In the genomic region with DNA sequence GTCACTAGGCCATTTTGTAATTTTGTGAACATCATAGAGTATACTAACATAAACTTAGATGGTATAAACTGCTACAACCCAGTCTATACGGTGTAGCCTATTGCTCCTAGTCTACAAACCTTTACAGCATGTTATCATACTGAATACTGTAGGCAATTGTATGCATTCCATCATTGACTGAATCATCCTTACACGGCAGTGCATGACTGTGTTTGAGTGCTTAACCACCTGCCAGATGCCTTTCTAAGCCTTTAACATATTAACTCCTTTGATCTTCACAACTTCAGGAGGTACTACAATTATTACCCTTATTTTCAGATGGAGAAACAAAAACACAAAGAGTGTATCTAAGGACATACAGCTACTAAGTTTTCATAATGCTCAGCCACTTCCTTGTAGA, we compare ENCODE assay signal across 32 cellular contexts. TPM values are rescaled to one million over a fixed set of nuclear protein-coding genes. Genes with fewer than 3 reads are reported as not detected.
DNase-seq lines count a peak whose midpoint lies in the region; ATAC-seq and TF ChIP-seq lines count a peak whose summit lies in the region.
"Had no signal": no experiment of that assay in that cellular context is flagged by ENCODE, and none has a peak within 500 bp of the region (broad histone marks: within the 10 kb centered on the region; RNA-seq: fewer than 3 reads in every experiment).

No MANE protein-coding gene starts in this region.

- H3K9me3 ChIP-seq in GM23248 (ENCODE audit: low read depth) (no peaks in the 10 kb centered on the region), RWPE2 (ENCODE audit: severe bottlenecking) (no peaks in the 10 kb centered on the region), heart right ventricle (no peaks in the 10 kb centered on the region)
- H3K9me3 ChIP-seq: esophagus squamous epithelium, HAP-1, right atrium auricular region, SJSA1, testis had no signal

- no peak overlapping the region for H3K4me2 ChIP-seq in GM23248 (ENCODE audit: unreplicated experiment)
- H3K4me2 ChIP-seq: smooth muscle cell had no signal

- ATAC-seq in RWPE2 (ENCODE audit: low read depth) (peak; percentile 80), HG02678 (IDR thresholded peaks at IDR 0.05; ENCODE audit: unreplicated experiment) (no peak), heart right ventricle (no peak), GM18511 (IDR thresholded peaks at IDR 0.05; ENCODE audit: unreplicated experiment) (no peak)
- ATAC-seq: left lobe of liver; stimulated activated naive CD8-positive, alpha-beta T cell treated with anti-CD3 and anti-CD28 coated beads, Interleukin-15, Interleukin-2, amounts not matched to agents 100 U/mL and 50 U/mL, for 24 hours had no signal

- H3K36me3 ChIP-seq in GM23248 (ENCODE audit: low read depth), result no peaks in the 10 kb centered on the region
- H3K36me3 ChIP-seq in RWPE2 (ENCODE audit: low read depth), result no peaks in the 10 kb centered on the region
- H3K36me3 ChIP-seq in heart right ventricle, result no peaks in the 10 kb centered on the region
- H3K36me3 ChIP-seq: esophagus squamous epithelium, HAP-1, right atrium auricular region, SJSA1 had no signal

- no peaks in the 10 kb centered on the region for H3F3A ChIP-seq in GM23248 (ENCODE audit: insufficient read depth)

- 57 to 63% methylated on average over 2 of the region's 2 CpGs for WGBS in GM23248 (ENCODE audit: low coverage in 1 of 2, low lambda C conversion rate in 2 of 2, missing lambda C conversion rate in 2 of 2), 2 experiments
- WGBS in heart right ventricle, 2 donors, result 54 to 55% methylated on average over 2 of the region's 2 CpGs

- no peak for TF ChIP-seq CTCF in RWPE2 (IDR thresholded peaks at IDR 0.05; ENCODE audit: poor library complexity, severe bottlenecking)
- no peak for TF ChIP-seq CTCF in epithelial cell of proximal tubule (conservative IDR thresholded peaks at IDR 0.05; ENCODE audit: low read depth, low read length)
- no peak for TF ChIP-seq CTCF in heart right ventricle (IDR thresholded peaks at IDR 0.05)

- DNase-seq in GM23248 (peak; percentile 13), RWPE2 (ENCODE audit: low spot score) (no peak), epithelial cell of proximal tubule (ENCODE audit: low read depth) (peak; percentile 29), renal cortical epithelial cell (ENCODE audit: low read depth) (peak; percentile 75), heart right ventricle (no peak), superior temporal gyrus (ENCODE audit: extremely low spot score) (no peak)
- DNase-seq: activated CD4-positive, alpha-beta T cell treated with anti-CD3 and anti-CD28 coated beads for 48 hours; activated CD8-positive, alpha-beta memory T cell treated with anti-CD3 and anti-CD28 coated beads for 24 hours; activated effector memory CD4-positive, alpha-beta T cell treated with anti-CD3 and anti-CD28 coated beads, Interleukin-2, amount 50 U/mL, for 16 hours; anterior cingulate cortex; C1 segment of cervical spinal cord; central memory CD4-positive, alpha-beta T cell; esophagus squamous epithelium; NCI-H1092; NCI-H1694 treated with DMSO at 0.1 percent for 48 hours; NCI-H2171; NCI-H510A; stimulated activated CD4-positive, alpha-beta T cell treated with anti-CD3 and anti-CD28 coated beads, Interleukin-1b, Interleukin-23, amount 100 ng/mL, for 48 hours; stimulated activated naive CD8-positive, alpha-beta T cell treated with anti-CD3 and anti-CD28 coated beads, Interleukin-15, Interleukin-2, amounts not matched to agents 100 U/mL and 50 U/mL, for 24 hours; testis had no signal

- in situ Hi-C loops in GM23248 (cut with MboI), result no loop called here

- intact Hi-C loops in heart right ventricle (cut with DNase I), result loop anchor here in 1 of 10 donors (10.0 kb wide), 1 partner anchor 915 kb away; no protein-coding TSS in a partner anchor

- 0 out of 2 replicates have a peak, but pooled peaks cover 5% of the 10 kb centered on the region for H3K27me3 ChIP-seq in GM23248 (replicated peaks; ENCODE audit: insufficient read depth)
- no peaks in the 10 kb centered on the region for H3K27me3 ChIP-seq in RWPE2 (ENCODE audit: insufficient read depth, poor library complexity, severe bottlenecking)
- H3K27me3 ChIP-seq in heart right ventricle, result peaks cover 0 to 7% (median 0%) of the 10 kb centered on the region in 7 donors
- H3K27me3 ChIP-seq: esophagus squamous epithelium, right atrium auricular region, testis had no signal

- H3K4me3 ChIP-seq in GM23248, result no peak overlapping the region
- H3K4me3 ChIP-seq in RWPE2 (ENCODE audit: severe bottlenecking), result no peak overlapping the region
- H3K4me3 ChIP-seq in epithelial cell of proximal tubule (ENCODE audit: low read depth, low read length), result no peak overlapping the region
- no peak overlapping the region for H3K4me3 ChIP-seq in heart right ventricle
- H3K4me3 ChIP-seq: esophagus squamous epithelium, HAP-1, right atrium auricular region, SJSA1, smooth muscle cell, testis had no signal

- H3K79me2 ChIP-seq in GM23248 (ENCODE audit: insufficient read depth), result no peaks in the 10 kb centered on the region
- H3K79me2 ChIP-seq: parathyroid adenoma had no signal

- no peak overlapping the region for H3K9ac ChIP-seq in GM23248
- H3K9ac ChIP-seq: parathyroid adenoma had no signal

- H4K20me1 ChIP-seq in GM23248 (ENCODE audit: insufficient read depth), result no peaks in the 10 kb centered on the region

- no peaks in the 10 kb centered on the region for H3K9me2 ChIP-seq in GM23248 (ENCODE audit: insufficient read depth)

- no peak overlapping the region for H2AFZ ChIP-seq in GM23248
- H2AFZ ChIP-seq: parathyroid adenoma had no signal

- H3K27ac ChIP-seq in GM23248 (no peak overlapping the region), RWPE2 (ENCODE audit: poor library complexity, severe bottlenecking) (no peak overlapping the region), heart right ventricle (no peak overlapping the region)
- H3K27ac ChIP-seq: esophagus squamous epithelium, parathyroid adenoma, right atrium auricular region, SJSA1, testis had no signal

- H3K4me1 ChIP-seq in GM23248 (ENCODE audit: insufficient read depth) (no peaks in the 10 kb centered on the region), RWPE2 (ENCODE audit: insufficient read depth, poor library complexity, severe bottlenecking) (no peaks in the 10 kb centered on the region), heart right ventricle (no peaks in the 10 kb centered on the region)
- H3K4me1 ChIP-seq: esophagus squamous epithelium, HAP-1, parathyroid adenoma, right atrium auricular region, SJSA1, testis had no signal

RNA-seq across cellular contexts. Expression of a gene that starts 14.0 kb away (rescaled TPM):
- not detected in 2 replicates for total RNA-seq in GM23248 (2014; rRNA removed; shearing (Covaris generic))
- not detected in 2 replicates for polyA plus RNA-seq in GM23248 (2016; fragmentation: Nextera tagmentation; extraction: Ambion mirVana)
- not detected in 2 replicates for total RNA-seq in epithelial cell of proximal tubule
- total RNA-seq in renal cortical epithelial cell, result not detected in 2 replicates
- total RNA-seq in heart right ventricle, result not detected
- not detected for polyA plus RNA-seq in heart right ventricle
- total RNA-seq: esophagus squamous epithelium, frontal cortex, left lobe of liver, mesenteric fat pad, myocyte, right atrium auricular region, SJSA1, smooth muscle cell, urinary bladder had no signal
- polyA plus RNA-seq: smooth muscle cell, urinary bladder had no signal

RNA-seq across cellular contexts. Expression of a gene that starts 22.4 kb away (rescaled TPM):
- total RNA-seq in GM23248 (2014; rRNA removed; shearing (Covaris generic)), result not detected in 2 replicates
- polyA plus RNA-seq in GM23248 (2016; fragmentation: Nextera tagmentation; extraction: Ambion mirVana) (not detected in 2 replicates), heart right ventricle (not detected)
- total RNA-seq in epithelial cell of proximal tubule (not detected in 2 replicates), renal cortical epithelial cell (not detected in 2 replicates), heart right ventricle (not detected)
- total RNA-seq: esophagus squamous epithelium, left lobe of liver, mesenteric fat pad, myocyte, right atrium auricular region, SJSA1, smooth muscle cell, urinary bladder had no signal
- polyA plus RNA-seq: smooth muscle cell, urinary bladder had no signal

RNA-seq across cellular contexts. Expression of a gene that starts 29.6 kb away (rescaled TPM):
- not detected in 2 replicates for total RNA-seq in GM23248 (2014; rRNA removed; shearing (Covaris generic))
- polyA plus RNA-seq in GM23248 (2016; fragmentation: Nextera tagmentation; extraction: Ambion mirVana), result not detected in 2 replicates
- not detected in 2 replicates for total RNA-seq in epithelial cell of proximal tubule
- not detected in 2 replicates for total RNA-seq in renal cortical epithelial cell
- total RNA-seq in heart right ventricle, result not detected
- polyA plus RNA-seq in heart right ventricle, result under 1 TPM in 1 of 2 donors, not detected in 1; 0.03 TPM
- total RNA-seq: frontal cortex, mesenteric fat pad, myocyte, right atrium auricular region, SJSA1, smooth muscle cell, urinary bladder had no signal
- polyA plus RNA-seq: smooth muscle cell had no signal

RNA-seq across cellular contexts. Expression of a gene that starts 54.6 kb away (rescaled TPM):
- 0.11 and 0.13 TPM in 2 replicates for total RNA-seq in GM23248 (2014; rRNA removed; shearing (Covaris generic))
- 0.38 and 0.51 TPM in 2 replicates for polyA plus RNA-seq in GM23248 (2016; fragmentation: Nextera tagmentation; extraction: Ambion mirVana)
- total RNA-seq in epithelial cell of proximal tubule, result 1.8 and 2.2 TPM in 2 replicates
- 1.1 and 1.4 TPM in 2 replicates for total RNA-seq in renal cortical epithelial cell
- total RNA-seq in heart right ventricle, result under 1 TPM in 9 of 10 donors, not detected in 1; 0.09 to 0.78 (median 0.26) TPM
- polyA plus RNA-seq in heart right ventricle, result under 1 TPM; 0.12 to 0.37 TPM
- total RNA-seq: myocyte, SJSA1, smooth muscle cell had no signal
- polyA plus RNA-seq: smooth muscle cell had no signal

Comparison
In these comparisons a context has a peak if more than half of its experiments do, and no peak if none do; other contexts are left out.
1. DNase-seq: peak in GM23248 (single experiment), epithelial cell of proximal tubule (single experiment) and renal cortical epithelial cell (single experiment); none in RWPE2 (single experiment), heart right ventricle (0 of 2) and superior temporal gyrus (single experiment).